In genomic region chr9:33415152-33416038, GRCh38 we compare ENCODE assay signal across 8 cellular contexts. TPM values are rescaled to one million over a fixed set of nuclear protein-coding genes. Genes with fewer than 3 reads are reported as not detected.
DNase-seq lines count a peak whose midpoint lies in the region; ATAC-seq and TF ChIP-seq lines count a peak whose summit lies in the region.

No MANE protein-coding gene starts in this region.

- no peaks in the 10 kb centered on the region for H3K9me3 ChIP-seq in endodermal cell (ENCODE audit: control insufficient read depth, low read length)

- DNase-seq in DMS153 treated with DMSO at 0.1 percent for 48 hours (lab: John Stamatoyannopoulos, UW; ENCODE audit: unreplicated experiment): peak; percentile 71
- peak; percentile 36 for DNase-seq in HCEC 1CT
- DNase-seq in NCI-H510A (lab: John Stamatoyannopoulos, UW): peak; percentile 91
- peak; percentile 94 for DNase-seq in activated CD8-positive, alpha-beta memory T cell treated with anti-CD3 and anti-CD28 coated beads for 24 hours
- DNase-seq in endodermal cell: peak; percentile 96
- peak; percentile 88 for DNase-seq in mucosa of gallbladder (ENCODE audit: low spot score)
- peak; percentile 75 to 93 for DNase-seq in stimulated activated effector memory CD8-positive, alpha-beta T cell treated with anti-CD3 and anti-CD28 coated beads, Interleukin-12 subunit alpha, Interleukin-12 subunit beta, amount 100 ng/mL, for 72 hours (ENCODE audit: low spot score in 2 of 2)

- H3K4me1 Mint-ChIP-seq in endodermal cell: peaks cover 35% of the 10 kb centered on the region
- H3K4me1 Mint-ChIP-seq in stimulated activated effector memory CD8-positive, alpha-beta T cell treated with anti-CD3 and anti-CD28 coated beads, Interleukin-12 subunit alpha, Interleukin-12 subunit beta, amount 100 ng/mL, for 72 hours: peaks cover 55% of the 10 kb centered on the region

- ATAC-seq in stimulated activated effector memory CD8-positive, alpha-beta T cell treated with anti-CD3 and anti-CD28 coated beads, Interleukin-12 subunit alpha, Interleukin-12 subunit beta, amount 100 ng/mL, for 72 hours: peak; percentile 93
- no peak for ATAC-seq in HG03135 (IDR thresholded peaks at IDR 0.05; ENCODE audit: unreplicated experiment)

- H3K27me3 Mint-ChIP-seq in endodermal cell (ENCODE audit: insufficient read depth): peaks cover 6% of the 10 kb centered on the region

- H3K4me1 ChIP-seq in endodermal cell (ENCODE audit: control insufficient read depth, insufficient read depth, low read length): peaks cover 9% of the 10 kb centered on the region

- H3K4me3 Mint-ChIP-seq in endodermal cell: peak overlapping the region; percentile 43
- peak overlapping the region; percentile 40 for H3K4me3 Mint-ChIP-seq in stimulated activated effector memory CD8-positive, alpha-beta T cell treated with anti-CD3 and anti-CD28 coated beads, Interleukin-12 subunit alpha, Interleukin-12 subunit beta, amount 100 ng/mL, for 72 hours

- TF ChIP-seq CTCF in endodermal cell (conservative IDR thresholded peaks at IDR 0.05): peak; percentile 92

- H3K27me3 ChIP-seq in endodermal cell (ENCODE audit: control insufficient read depth, insufficient read depth, low read length, poor library complexity, severe bottlenecking): no peaks in the 10 kb centered on the region

- no peaks in the 10 kb centered on the region for H3K9me3 Mint-ChIP-seq in endodermal cell
- H3K9me3 Mint-ChIP-seq in stimulated activated effector memory CD8-positive, alpha-beta T cell treated with anti-CD3 and anti-CD28 coated beads, Interleukin-12 subunit alpha, Interleukin-12 subunit beta, amount 100 ng/mL, for 72 hours: no peaks in the 10 kb centered on the region

- no peak overlapping the region for H3K9ac ChIP-seq in endodermal cell (ENCODE audit: extremely low read depth, low read length, poor library complexity, severe bottlenecking)

- no peaks in the 10 kb centered on the region for H3K36me3 ChIP-seq in endodermal cell (ENCODE audit: control insufficient read depth, insufficient read depth, low read length)

- H3K27ac Mint-ChIP-seq in endodermal cell: peak overlapping the region; percentile 94
- peak overlapping the region; percentile 81 for H3K27ac Mint-ChIP-seq in stimulated activated effector memory CD8-positive, alpha-beta T cell treated with anti-CD3 and anti-CD28 coated beads, Interleukin-12 subunit alpha, Interleukin-12 subunit beta, amount 100 ng/mL, for 72 hours

- no peak overlapping the region for H3K4me3 ChIP-seq in endodermal cell (ENCODE audit: low read length)

- H3K36me3 Mint-ChIP-seq in endodermal cell (ENCODE audit: low read depth): no peaks in the 10 kb centered on the region
- no peaks in the 10 kb centered on the region for H3K36me3 Mint-ChIP-seq in stimulated activated effector memory CD8-positive, alpha-beta T cell treated with anti-CD3 and anti-CD28 coated beads, Interleukin-12 subunit alpha, Interleukin-12 subunit beta, amount 100 ng/mL, for 72 hours

- H3K27ac ChIP-seq in endodermal cell (ENCODE audit: low read depth, low read length): no peak overlapping the region

- 45 to 63% methylated on average over 9 to 17 of the region's 17 CpGs for WGBS in endodermal cell (ENCODE audit: insufficient coverage in 1 of 2, insufficient read length in 1 of 2), 2 experiments

RNA-seq across cellular contexts. Expression of gene AQP7, which starts 13.0 kb away (rescaled TPM):
- under 1 TPM in 1 of 2 donors, not detected in 1; 0.38 TPM for total RNA-seq in endodermal cell
- not detected for polyA plus RNA-seq in endodermal cell (2013, experiment 1 of 2)
- polyA plus RNA-seq in endodermal cell (2013, experiment 2 of 2): 0.37 TPM
- total RNA-seq in mucosa of gallbladder: 15.0 TPM

RNA-seq across cellular contexts. Expression of gene AQP3, which starts 32.0 kb away (rescaled TPM):
- total RNA-seq in endodermal cell (1 to 10 TPM; 2.2 to 2.7 TPM), mucosa of gallbladder (26.2 TPM)
- 3.4 TPM for polyA plus RNA-seq in endodermal cell (2013, experiment 1 of 2)
- polyA plus RNA-seq in endodermal cell (2013, experiment 2 of 2): 2.7 TPM

RNA-seq across cellular contexts. Expression of gene NOL6, which starts 58.3 kb away (rescaled TPM):
- total RNA-seq in endodermal cell: 10 to 100 TPM; 34.2 to 34.6 TPM
- 19.9 TPM for polyA plus RNA-seq in endodermal cell (2013, experiment 1 of 2)
- polyA plus RNA-seq in endodermal cell (2013, experiment 2 of 2): 18.1 TPM
- 18.9 TPM for total RNA-seq in mucosa of gallbladder

Comparison
In these comparisons a context has a peak if more than half of its experiments do, and no peak if none do; other contexts are left out.
1. DNase-seq: peak in every context shown above with its lines; median percentile 96 in endodermal cell; 94 in activated CD8-positive, alpha-beta memory T cell treated with anti-CD3 and anti-CD28 coated beads for 24 hours; 91 in NCI-H510A; 88 in mucosa of gallbladder; 84 in stimulated activated effector memory CD8-positive, alpha-beta T cell treated with anti-CD3 and anti-CD28 coated beads, Interleukin-12 subunit alpha, Interleukin-12 subunit beta, amount 100 ng/mL, for 72 hours; 71 in DMS153 treated with DMSO at 0.1 percent for 48 hours; 36 in HCEC 1CT.
2. RNA of gene AQP7, which starts 13.0 kb away (total RNA-seq): 15.0 TPM in mucosa of gallbladder (single experiment); 0.38 TPM in endodermal cell; every median in the first group is over 10 times any median in the second.